Comparison of ENCODE assay signal across 1 cellular context in the genomic region with DNA sequence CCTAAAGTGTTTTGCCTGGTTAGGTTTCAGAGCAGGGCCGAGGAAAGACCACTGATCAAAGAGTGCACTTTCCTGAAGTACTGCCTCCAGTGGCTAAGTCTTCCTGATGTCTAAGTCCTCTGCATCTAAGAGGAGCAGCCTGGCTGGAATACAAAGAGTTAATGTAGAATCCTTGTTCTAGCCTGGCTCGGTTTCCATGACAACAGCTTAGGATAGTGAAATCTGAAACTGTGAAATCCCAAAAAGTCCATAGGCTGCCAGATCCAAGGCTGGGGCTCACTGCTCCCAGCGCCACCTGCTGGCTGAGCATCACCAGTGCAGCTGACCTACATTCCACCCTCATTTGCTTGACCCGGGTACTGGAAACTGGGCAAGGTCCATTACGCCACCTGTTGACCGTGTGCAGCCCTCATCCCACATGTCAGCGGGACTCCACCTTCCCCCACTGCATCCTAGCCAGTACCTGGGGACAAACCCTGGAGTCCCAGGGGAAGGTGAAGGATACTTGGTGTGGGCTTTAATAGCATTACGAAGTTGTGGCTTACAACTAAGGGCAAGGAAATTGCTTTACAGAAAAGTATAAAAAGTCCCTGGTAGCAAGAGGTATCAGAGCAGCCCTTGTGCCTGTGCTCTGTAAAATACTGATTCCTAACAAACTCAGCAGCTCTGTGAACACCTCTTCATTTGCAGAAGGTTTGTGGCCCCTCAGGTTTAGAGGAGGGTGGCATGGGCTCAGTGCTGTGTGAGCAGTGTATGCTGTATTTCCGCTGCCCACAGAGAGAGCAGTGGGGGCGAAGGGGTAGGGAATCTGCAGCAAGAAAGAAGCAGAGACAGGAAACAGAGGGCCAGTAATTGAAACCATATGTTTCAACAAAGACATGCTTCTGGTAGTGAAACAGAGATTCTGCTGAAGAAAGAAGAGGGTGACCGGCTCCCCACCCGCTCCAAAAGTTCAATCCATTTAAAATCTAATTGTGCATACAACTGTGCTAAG.
TF ChIP-seq lines count a peak whose summit lies in the region.

No MANE protein-coding gene starts in this region.

TF ChIP-seq in A549, 52 proteins besides CTCF, POLR2A, EP300 and RAD21 (continued from another document):
- TF ChIP-seq EHMT2 (IDR thresholded peaks at IDR 0.05; ENCODE audit: low read depth) (no peak), FOSL2 (IDR thresholded peaks at IDR 0.05) (no peak), FOSL2 (CRISPR knock-in tag; IDR thresholded peaks at IDR 0.05) (no peak), BHLHE40 (IDR thresholded peaks at IDR 0.05; ENCODE audit: low read depth, low read length) (no peak), MAZ (IDR thresholded peaks at IDR 0.05; ENCODE audit: borderline replicate concordance, low read depth, low read length) (no peak), EHF (CRISPR knock-in tag; IDR thresholded peaks at IDR 0.05) (no peak), CBX2 (IDR thresholded peaks at IDR 0.05; ENCODE audit: borderline replicate concordance, low read depth) (no peak), MAX (IDR thresholded peaks at IDR 0.05) (peak; percentile 48; the same call in 1 of the 2 replicates), RARB (CRISPR knock-in tag; IDR thresholded peaks at IDR 0.05) (no peak), KDM1A (IDR thresholded peaks at IDR 0.05; ENCODE audit: low read depth) (no peak), MYC (IDR thresholded peaks at IDR 0.05; ENCODE audit: borderline replicate concordance, low read length) (peak; percentile 41; the same call in 1 of the 2 replicates), POLR2AphosphoS2 (conservative IDR thresholded peaks at IDR 0.05; ENCODE audit: low read length) (no peak)
